In the genomic region with DNA sequence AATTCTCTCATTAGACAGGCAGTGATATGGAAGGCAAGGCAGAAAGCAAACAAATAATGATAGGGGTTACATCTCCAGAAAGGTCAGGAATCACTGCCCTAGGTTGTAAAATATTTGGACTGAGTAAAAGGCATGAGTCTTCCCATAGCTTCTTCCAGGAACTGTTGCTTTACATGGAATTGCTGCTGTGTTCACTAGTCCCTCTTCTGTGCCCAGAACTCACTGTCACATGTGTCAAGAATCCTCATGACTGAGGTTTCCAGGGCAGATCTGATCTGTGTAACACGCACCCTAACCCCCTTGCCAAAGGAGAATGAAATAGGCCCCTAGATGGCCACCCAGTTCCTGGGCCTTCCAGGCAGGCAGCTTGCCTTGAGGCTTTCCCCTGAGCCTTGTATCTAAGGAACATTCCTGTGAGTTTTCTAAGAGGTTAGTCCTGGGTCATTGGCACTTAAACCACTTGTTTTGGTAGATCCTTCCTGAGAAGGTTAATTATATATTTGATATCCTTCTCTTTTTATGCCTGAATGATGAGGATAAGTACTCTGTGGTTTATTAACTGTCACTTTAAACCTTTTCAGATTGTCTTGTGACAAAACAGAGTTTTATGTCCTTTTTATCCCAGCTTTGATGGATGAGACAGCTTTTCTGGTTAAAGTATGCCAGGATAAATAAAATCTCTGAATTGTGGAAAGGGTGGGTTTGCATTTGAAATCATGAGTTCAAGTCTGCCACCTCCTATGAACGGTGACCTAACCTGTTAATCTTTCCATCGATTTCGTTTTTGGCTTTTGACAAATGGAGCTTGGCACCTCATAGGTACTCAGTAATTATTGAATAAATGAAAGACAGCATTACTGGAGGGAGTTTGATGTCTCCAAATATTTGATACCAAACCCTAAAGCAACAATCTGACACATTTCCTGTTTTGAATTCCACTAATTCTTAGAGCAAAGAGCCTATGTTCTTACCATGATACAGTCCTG, we compare ENCODE assay signal across 9 cellular contexts.
A peak's percentile ranks its signal among the peaks of the same experiment; 100 is the strongest.
DNase-seq lines count a peak whose midpoint lies in the region; ATAC-seq and TF ChIP-seq lines count a peak whose summit lies in the region.
"Had no signal": no experiment of that assay in that cellular context is flagged by ENCODE, and none has a peak within 500 bp of the region (broad histone marks: within the 10 kb centered on the region; RNA-seq: fewer than 3 reads in every experiment).

No MANE protein-coding gene starts in this region.

- no peaks in the 10 kb centered on the region for H3K27me3 ChIP-seq in thymus (ENCODE audit: control insufficient read depth, insufficient read depth)

- H3K4me3 Mint-ChIP-seq in T-helper 1 cell treated with Interleukin-12 subunit alpha and Interleukin-12 subunit beta and Interleukin-4 antibody, amounts not matched to agents 30 μg/mL and 1 μg/mL, for 36 hours, result no peak overlapping the region

- H3K36me3 Mint-ChIP-seq in T-helper 1 cell treated with Interleukin-12 subunit alpha and Interleukin-12 subunit beta and Interleukin-4 antibody, amounts not matched to agents 30 μg/mL and 1 μg/mL, for 36 hours (ENCODE audit: low read depth), result peaks cover 44% of the 10 kb centered on the region

- TF ChIP-seq CTCF in VCaP (conservative IDR thresholded peaks at IDR 0.05), result no peak

- H3K27ac Mint-ChIP-seq in T-helper 1 cell treated with Interleukin-12 subunit alpha and Interleukin-12 subunit beta and Interleukin-4 antibody, amounts not matched to agents 30 μg/mL and 1 μg/mL, for 36 hours, result peak overlapping the region; percentile 56

- peaks cover 66% of the 10 kb centered on the region for H3K4me1 Mint-ChIP-seq in T-helper 1 cell treated with Interleukin-12 subunit alpha and Interleukin-12 subunit beta and Interleukin-4 antibody, amounts not matched to agents 30 μg/mL and 1 μg/mL, for 36 hours (ENCODE audit: low read depth)

- no peak for DNase-seq in T-helper 1 cell
- peak; percentile 80 for DNase-seq in kidney glomerular epithelial cell (lab: John Stamatoyannopoulos, UW)
- no peak for DNase-seq in NCI-H1436 (lab: John Stamatoyannopoulos, UW)
- no peak for DNase-seq in DMS 273 (lab: John Stamatoyannopoulos, UW; ENCODE audit: unreplicated experiment)
- DNase-seq: COR-L47 had no signal

- H3K4me3 ChIP-seq in thymus (ENCODE audit: low read length), result no peak overlapping the region

- H3K4me1 ChIP-seq in thymus (ENCODE audit: control insufficient read depth, insufficient read depth, low read length), result peaks cover 18% of the 10 kb centered on the region

- H3K9me3 Mint-ChIP-seq in T-helper 1 cell treated with Interleukin-12 subunit alpha and Interleukin-12 subunit beta and Interleukin-4 antibody, amounts not matched to agents 30 μg/mL and 1 μg/mL, for 36 hours, result no peaks in the 10 kb centered on the region

- 91% methylated on average over 4 of the region's 4 CpGs for WGBS in thymus

- peaks cover 9% of the 10 kb centered on the region for H3K27me3 Mint-ChIP-seq in T-helper 1 cell treated with Interleukin-12 subunit alpha and Interleukin-12 subunit beta and Interleukin-4 antibody, amounts not matched to agents 30 μg/mL and 1 μg/mL, for 36 hours (ENCODE audit: low read depth)

- H3K9me3 ChIP-seq in thymus (ENCODE audit: control insufficient read depth), result no peaks in the 10 kb centered on the region

- peaks cover 4% of the 10 kb centered on the region for H3K36me3 ChIP-seq in thymus (ENCODE audit: control insufficient read depth, insufficient read depth)

- ATAC-seq in GM19324 (IDR thresholded peaks at IDR 0.05; ENCODE audit: low FRiP score, unreplicated experiment), result no peak

- 0 out of 2 replicates have a peak overlapping the region, but pooled peaks have one; percentile 8 for H3K27ac ChIP-seq in VCaP
- H3K27ac ChIP-seq in thymus (ENCODE audit: low read depth), result peak overlapping the region; percentile 84
